In genomic region chr22:44179989-44180705, GRCh38 we compare ENCODE assay signal across 1 cellular context.
TF ChIP-seq lines count a peak whose summit lies in the region.

No MANE protein-coding gene starts in this region.

TF ChIP-seq in GM23338, 12 proteins besides CTCF, POLR2A, EP300 and RAD21 (continued from another document):
- TF ChIP-seq CREB1 (CRISPR knock-in tag; IDR thresholded peaks at IDR 0.05; ENCODE audit: low read depth) = no peak
- TF ChIP-seq JUNB (IDR thresholded peaks at IDR 0.05; ENCODE audit: unreplicated experiment) = no peak
- TF ChIP-seq EZH2 (IDR thresholded peaks at IDR 0.05; ENCODE audit: low read depth, unreplicated experiment) = no peak
- no peak for TF ChIP-seq EZH2phosphoT487 (IDR thresholded peaks at IDR 0.05; ENCODE audit: unreplicated experiment)
- TF ChIP-seq ZNF114 (CRISPR knock-in tag; IDR thresholded peaks at IDR 0.05) = no peak
- no peak for TF ChIP-seq NANOG (IDR thresholded peaks at IDR 0.05; ENCODE audit: borderline replicate concordance)
TF ChIP-seq in GM23338: peak in this region for 0.
